Comparison of ENCODE assay signal across 8 cellular contexts in genomic region chr2:25674003-25674362, GRCh38. TPM values are rescaled to one million over a fixed set of nuclear protein-coding genes. Genes with fewer than 3 reads are reported as not detected.
DNase-seq lines count a peak whose midpoint lies in the region; ATAC-seq, FAIRE-seq and TF ChIP-seq lines count a peak whose summit lies in the region.

No MANE protein-coding gene starts in this region.

- H3K9me3 ChIP-seq in CD8-positive, alpha-beta memory T cell (ENCODE audit: low read length): no peaks in the 10 kb centered on the region
- no peaks in the 10 kb centered on the region for H3K9me3 ChIP-seq in OCI-LY1 (ENCODE audit: low read length)
- no peaks in the 10 kb centered on the region for H3K9me3 ChIP-seq in pancreas

- H3K9me3 Mint-ChIP-seq in CD8-positive, alpha-beta memory T cell: no peaks in the 10 kb centered on the region

- H3K27me3 Mint-ChIP-seq in CD8-positive, alpha-beta memory T cell: peaks cover 0 to 1% of the 10 kb centered on the region in 2 donors

- WGBS in pancreas, 2 donors: 6 to 9% methylated on average over 18 of the region's 18 CpGs

- no peak for FAIRE-seq in pancreas (lab: Jason Lieb, UNC)

- POLR2A ChIA-PET in CD8-positive, alpha-beta memory T cell (lab: Charles Lee): interaction anchor here (0.7 to 1.8 kb wide), 2 partner anchors 205 to 218 kb away, joined by 3 to 6 read pairs; partner anchors contain the start of gene ASXL2

- H3K4me2 ChIP-seq in OCI-LY1 (ENCODE audit: low read length): peak overlapping the region; percentile 91

- H3K27ac ChIP-seq in CD8-positive, alpha-beta memory T cell (ENCODE audit: low read depth, low read length): no peak overlapping the region
- H3K27ac ChIP-seq in OCI-LY1 (ENCODE audit: low read depth, low read length, poor library complexity, severe bottlenecking): no peak overlapping the region
- H3K27ac ChIP-seq in pancreas: peak overlapping the region in 2 of 4 donors; percentile 67 to 73

- peak overlapping the region; percentile 69 for H3K9ac ChIP-seq in OCI-LY1 (ENCODE audit: low read length)

- peak overlapping the region; percentile 82 to 91 (median 86) for H3K4me3 Mint-ChIP-seq in CD8-positive, alpha-beta memory T cell

- H3K4me1 ChIP-seq in CD8-positive, alpha-beta memory T cell (ENCODE audit: insufficient read depth, low read length): peaks cover 18% of the 10 kb centered on the region
- H3K4me1 ChIP-seq in OCI-LY1 (ENCODE audit: insufficient read depth, low read length, severe bottlenecking) (peaks cover 14% of the 10 kb centered on the region), pancreas (peaks cover 9 to 14% (median 10%) of the 10 kb centered on the region in 3 donors)

- intact Hi-C loops in pancreas (cut with DNase I): no loop called here

- no peaks in the 10 kb centered on the region for H3K9me2 ChIP-seq in OCI-LY1 (ENCODE audit: low read depth, low read length)

- peak overlapping the region; percentile 75 for H3K4me3 ChIP-seq in CD8-positive, alpha-beta memory T cell (ENCODE audit: low read length)
- H3K4me3 ChIP-seq in OCI-LY1 (ENCODE audit: low read depth, low read length, poor library complexity, severe bottlenecking): peak overlapping the region; percentile 74
- H3K4me3 ChIP-seq in epithelial cell of esophagus (ENCODE audit: low read length): peak overlapping the region; percentile 20
- peak overlapping the region; percentile 41 to 91 (median 66) for H3K4me3 ChIP-seq in pancreas

- peaks cover 0 to 2% (median 0%) of the 10 kb centered on the region in 3 donors for H3K36me3 Mint-ChIP-seq in CD8-positive, alpha-beta memory T cell

- TF ChIP-seq CTCF in OCI-LY1 (IDR thresholded peaks at IDR 0.05; ENCODE audit: low read length) (no peak), epithelial cell of esophagus (IDR thresholded peaks at IDR 0.05; ENCODE audit: insufficient read depth, low read depth, low read length, missing control alignments) (no peak), pancreas (IDR thresholded peaks at IDR 0.05) (no peak)

- H3F3A ChIP-seq in OCI-LY1 (ENCODE audit: insufficient read depth, low read length): no peaks in the 10 kb centered on the region

- H4K20me1 ChIP-seq in OCI-LY1 (ENCODE audit: insufficient read depth, low read length): no peaks in the 10 kb centered on the region

- H2AFZ ChIP-seq in OCI-LY1 (ENCODE audit: low read length): peak overlapping the region; percentile 83; the same call in 1 of the 2 replicates

- H3K79me2 ChIP-seq in OCI-LY1 (ENCODE audit: insufficient read depth, low read length): no peaks in the 10 kb centered on the region

- H3K27ac Mint-ChIP-seq in CD8-positive, alpha-beta memory T cell: peak overlapping the region; percentile 29 to 90 (median 76)

- ATAC-seq in pancreas (peak in 1 of 4 donors; percentile 25), GM18867 (IDR thresholded peaks at IDR 0.05; ENCODE audit: unreplicated experiment) (no peak)

- CTCF ChIA-PET in CD8-positive, alpha-beta memory T cell (lab: Charles Lee): interaction anchor here (0.8 to 1.2 kb wide), 3 partner anchors 25 to 511 kb away, joined by 3 read pairs; no protein-coding TSS in a partner anchor

- peaks cover 17 to 35% (median 31%) of the 10 kb centered on the region in 3 donors for H3K4me1 Mint-ChIP-seq in CD8-positive, alpha-beta memory T cell

- DNase-seq in CD8-positive, alpha-beta memory T cell: no peak
- DNase-seq in epithelial cell of esophagus (ENCODE audit: low read depth): no peak
- DNase-seq in pancreas: no peak
- no peak for DNase-seq in NCI-H510A treated with DMSO at 0.1 percent for 48 hours (lab: John Stamatoyannopoulos, UW)
- DNase-seq in HK-2 (ENCODE audit: unreplicated experiment): no peak
- DNase-seq in NCI-H146 (lab: John Stamatoyannopoulos, UW): no peak

- H3K36me3 ChIP-seq in CD8-positive, alpha-beta memory T cell (ENCODE audit: insufficient read depth, low read length): no peaks in the 10 kb centered on the region
- H3K36me3 ChIP-seq in OCI-LY1 (ENCODE audit: insufficient read depth, low read length): no peaks in the 10 kb centered on the region
- H3K36me3 ChIP-seq in pancreas: no peaks in the 10 kb centered on the region

- H3K27me3 ChIP-seq in CD8-positive, alpha-beta memory T cell (ENCODE audit: insufficient read depth, low read length, poor library complexity, severe bottlenecking): no peaks in the 10 kb centered on the region
- 0 out of 2 replicates have a peak, but pooled peaks cover 4% of the 10 kb centered on the region for H3K27me3 ChIP-seq in OCI-LY1 (ENCODE audit: insufficient read depth, low read length)
- no peaks in the 10 kb centered on the region for H3K27me3 ChIP-seq in pancreas

RNA-seq across cellular contexts. Expression of gene DTNB, which starts 0.6 kb away (rescaled TPM):
- 10 to 100 TPM; 15.2 to 16.8 TPM for total RNA-seq in CD8-positive, alpha-beta memory T cell
- polyA plus RNA-seq in CD8-positive, alpha-beta memory T cell: 19.4 TPM
- 10 to 100 TPM; 10.8 to 17.0 (median 14.0) TPM for total RNA-seq in pancreas
- 10 to 100 TPM; 24.1 to 27.8 TPM for polyA plus RNA-seq in pancreas

Comparison
In these comparisons a context has a peak if more than half of its experiments do, and no peak if none do; other contexts are left out.
1. H3K4me3 ChIP-seq: peak in every context shown above with its lines; median percentile 75 in CD8-positive, alpha-beta memory T cell; 74 in OCI-LY1; 66 in pancreas; 20 in epithelial cell of esophagus.